Comparison of ENCODE assay signal across 8 cellular contexts in the genomic region with DNA sequence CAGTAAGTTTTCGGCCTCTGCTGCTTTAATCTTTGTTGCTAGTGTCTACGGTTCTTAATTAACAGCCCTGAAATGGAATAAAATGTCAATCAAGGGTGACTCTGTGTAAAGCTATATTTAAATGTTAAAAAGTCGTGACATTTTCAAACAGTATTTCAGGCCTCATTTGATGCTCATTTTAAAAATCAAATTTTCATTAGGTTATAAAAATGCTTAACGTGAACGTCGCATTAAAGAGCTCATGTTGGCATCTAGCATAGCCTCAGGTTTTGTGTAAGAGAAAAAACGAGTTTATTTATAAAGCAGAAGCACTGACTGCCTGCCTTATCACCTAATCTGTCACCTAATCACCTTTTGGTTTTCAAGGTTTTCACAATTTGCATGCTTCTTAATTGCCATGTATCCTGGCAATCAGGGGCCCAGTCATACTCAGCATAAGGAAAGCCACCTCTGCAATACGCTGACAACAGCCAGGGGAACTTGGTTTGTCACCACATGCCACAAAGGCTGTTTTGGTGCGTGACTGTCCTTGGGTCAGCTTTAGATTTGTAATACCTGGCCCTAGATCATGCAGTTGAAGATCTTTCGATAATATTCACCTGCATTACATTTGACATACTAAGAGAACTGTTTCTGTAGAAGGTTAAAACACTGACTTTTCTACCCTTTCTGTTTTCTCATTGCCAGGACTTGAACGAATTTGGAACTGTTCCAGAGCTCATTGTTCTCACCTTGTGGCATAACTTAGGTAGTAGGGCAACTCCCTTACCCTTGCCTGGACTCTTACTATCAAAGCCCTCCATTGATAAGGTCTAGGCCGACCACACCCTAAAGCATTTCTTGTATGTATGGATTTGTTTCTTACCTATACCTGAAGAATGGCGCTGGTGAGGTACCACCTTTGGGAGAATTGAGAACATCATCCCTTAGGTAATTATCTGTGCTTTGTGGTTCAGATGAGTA.
DNase-seq lines count a peak whose midpoint lies in the region; ATAC-seq and TF ChIP-seq lines count a peak whose summit lies in the region.

No MANE protein-coding gene starts in this region.

- H2AFZ ChIP-seq in PC-9 = 0 out of 2 replicates have a peak overlapping the region, but pooled peaks have one; percentile 5

- H4K20me1 ChIP-seq in PC-9 (ENCODE audit: insufficient read depth) = no peaks in the 10 kb centered on the region

- BruUV-seq in PC-9 (replicated peaks; lab: Mats Ljungman, UMichigan) = TSS peak; percentile 98

- H3K4me1 ChIP-seq in PC-9 (replicated peaks; ENCODE audit: insufficient read depth) = peaks cover 25% of the 10 kb centered on the region

- H3K9me2 ChIP-seq in PC-9 (ENCODE audit: insufficient read depth) = no peaks in the 10 kb centered on the region

- POLR2A ChIA-PET in PC-9 (lab: Charles Lee; ENCODE audit: unreplicated experiment) = interaction anchor here (0.6 kb wide), 1 partner anchor 403 kb away, joined by 25 read pairs; no protein-coding TSS in a partner anchor

- DNase-seq in PC-9 (peak; percentile 16 to 59), dermis blood vessel endothelial cell (peak; percentile 37), globus pallidus (ENCODE audit: low spot score) (no peak), cortex of kidney (lab: John Stamatoyannopoulos, UW) (no peak), RPMI8226 (no peak)
- DNase-seq in stimulated activated CD4-positive, alpha-beta T cell treated with anti-CD3 and anti-CD28 coated beads, Interleukin-15, amount 100 ng/mL, for 48 hours (ENCODE audit: low read depth in 2 of 2) = peak; percentile 45 to 46

- H3K4me2 ChIP-seq in PC-9 = peak overlapping the region; percentile 76

- CTCF ChIA-PET in PC-9 (lab: Charles Lee) = interaction anchor here (0.6 to 1.1 kb wide), 6 partner anchors 12 to 682 kb away, joined by 3 to 5 read pairs (median 3); no protein-coding TSS in a partner anchor

- H3K79me2 ChIP-seq in PC-9 (ENCODE audit: low read depth) = no peaks in the 10 kb centered on the region

- no peaks in the 10 kb centered on the region for H3K9me3 ChIP-seq in PC-9 (ENCODE audit: insufficient read depth, low read depth)

- peak overlapping the region; percentile 96 for H3K27ac ChIP-seq in PC-9

- peak; percentile 45; the same call in 1 of the 2 replicates for TF ChIP-seq CTCF in PC-9 (conservative IDR thresholded peaks at IDR 0.05)

- intact Hi-C loops in PC-9 (cut with micrococcal nuclease; ENCODE audit: unreplicated experiment) = loop anchor here (1.0 to 10.0 kb wide), 8 partner anchors 90 to 913 kb away; a partner anchor contains a TSS

- ATAC-seq in GM18867 (IDR thresholded peaks at IDR 0.05; ENCODE audit: unreplicated experiment) (peak; percentile 35), HG02970 (IDR thresholded peaks at IDR 0.05; ENCODE audit: low FRiP score, unreplicated experiment) (no peak)

- H3F3A ChIP-seq in PC-9 (ENCODE audit: insufficient read depth, low read depth) = peaks cover 19% of the 10 kb centered on the region

- H3K27me3 ChIP-seq in PC-9 (ENCODE audit: insufficient read depth, low read depth) = no peaks in the 10 kb centered on the region

- peak overlapping the region; percentile 28; the same call in 1 of the 2 replicates for H3K4me3 ChIP-seq in PC-9

- no peaks in the 10 kb centered on the region for H3K36me3 ChIP-seq in PC-9 (ENCODE audit: low read depth)

Comparison
In these comparisons a context has a peak if more than half of its experiments do, and no peak if none do; other contexts are left out.
1. DNase-seq: peak in PC-9 (2 of 2), dermis blood vessel endothelial cell (single experiment) and stimulated activated CD4-positive, alpha-beta T cell treated with anti-CD3 and anti-CD28 coated beads, Interleukin-15, amount 100 ng/mL, for 48 hours (2 of 2); none in globus pallidus (single experiment), cortex of kidney (single experiment) and RPMI8226 (single experiment).